8 cellular contexts compared by ENCODE assay signal in the genomic region with DNA sequence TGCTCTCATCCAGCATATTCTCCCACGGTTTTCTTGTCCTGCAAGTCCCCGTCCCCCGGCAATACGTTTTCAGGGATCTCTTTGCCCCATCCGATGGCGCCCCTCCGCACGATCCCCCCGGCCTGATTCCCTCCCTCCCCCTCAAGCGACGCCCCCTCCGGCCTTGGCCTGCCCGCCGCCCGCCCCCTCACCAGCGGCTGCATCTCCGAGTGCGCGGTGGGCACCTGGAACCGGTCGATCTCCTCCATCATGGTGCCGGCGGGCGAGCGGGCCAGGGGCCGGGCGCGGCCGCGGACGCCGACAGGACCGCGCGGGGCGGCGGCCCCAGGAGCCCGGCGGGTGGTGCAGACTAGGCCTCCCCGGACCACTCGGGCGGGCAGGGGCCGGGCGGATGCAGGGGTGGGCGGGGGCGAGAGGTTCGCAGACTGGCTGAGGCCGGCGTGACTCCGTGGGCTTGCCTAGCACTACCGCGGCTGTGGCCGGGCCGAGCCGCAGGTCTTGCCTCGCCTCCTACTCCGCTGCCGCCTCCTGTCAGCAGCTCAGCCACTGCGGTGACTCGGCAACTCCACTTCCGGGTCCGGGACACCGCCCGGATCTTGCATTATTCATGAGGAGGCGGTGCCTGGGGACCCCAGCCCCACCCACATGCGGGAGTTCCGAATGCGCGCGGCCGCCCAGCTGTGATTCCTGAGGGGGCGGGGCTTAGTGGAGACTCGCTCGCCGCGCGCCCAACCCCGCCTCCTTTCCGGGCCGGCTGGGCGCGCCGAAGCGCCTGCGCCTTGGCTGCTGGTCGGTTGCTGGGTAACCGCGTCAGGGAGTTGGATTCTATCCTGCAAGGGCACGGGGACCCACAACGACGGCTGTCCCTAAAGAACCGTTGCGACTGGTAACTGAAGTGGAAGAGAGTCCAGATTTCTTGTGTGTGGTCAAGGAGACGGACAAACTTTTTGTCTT. TPM values are rescaled to one million over a fixed set of nuclear protein-coding genes. Genes with fewer than 3 reads are reported as not detected.
DNase-seq lines count a peak whose midpoint lies in the region; ATAC-seq and TF ChIP-seq lines count a peak whose summit lies in the region.

A gene (plus strand): TSS at position 793 of the 954 bp plus-strand sequence. CDS start 201 bp downstream, outside the sequence.
A gene with protein sequence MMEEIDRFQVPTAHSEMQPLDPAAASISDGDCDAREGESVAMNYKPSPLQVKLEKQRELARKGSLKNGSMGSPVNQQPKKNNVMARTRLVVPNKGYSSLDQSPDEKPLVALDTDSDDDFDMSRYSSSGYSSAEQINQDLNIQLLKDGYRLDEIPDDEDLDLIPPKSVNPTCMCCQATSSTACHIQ (minus strand): TSS at position 558 of the 954 bp plus-strand sequence. CDS start 307 bp downstream, at position 251.

- H3K36me3 Mint-ChIP-seq in activated naive CD8-positive, alpha-beta T cell treated with anti-CD3 and anti-CD28 coated beads, Interleukin-2, amount 10 ng/mL, durations not matched to agents 7 days and 5 days, result no peaks in the 10 kb centered on the region
- H3K36me3 Mint-ChIP-seq in glutamatergic neuron (ENCODE audit: unreplicated experiment), result peaks cover 7% of the 10 kb centered on the region

- peak within 1 kb of the TSS; percentile 87 for H3K4me3 Mint-ChIP-seq in activated naive CD8-positive, alpha-beta T cell treated with anti-CD3 and anti-CD28 coated beads, Interleukin-2, amount 10 ng/mL, durations not matched to agents 7 days and 5 days
- H3K4me3 Mint-ChIP-seq in glutamatergic neuron (ENCODE audit: unreplicated experiment), result peak within 1 kb of the TSS; percentile 99

- H3K36me3 ChIP-seq in osteoblast (ENCODE audit: insufficient read depth, low read length) (no peaks in the 10 kb centered on the region), thoracic aorta (no peaks in the 10 kb centered on the region)

- peaks cover 39% of the 10 kb centered on the region for H3K4me1 Mint-ChIP-seq in activated naive CD8-positive, alpha-beta T cell treated with anti-CD3 and anti-CD28 coated beads, Interleukin-2, amount 10 ng/mL, durations not matched to agents 7 days and 5 days
- H3K4me1 Mint-ChIP-seq in glutamatergic neuron (ENCODE audit: low read depth, unreplicated experiment), result peaks cover 40% of the 10 kb centered on the region

- peak within 1 kb of the TSS; percentile 79 for H3K27ac Mint-ChIP-seq in activated naive CD8-positive, alpha-beta T cell treated with anti-CD3 and anti-CD28 coated beads, Interleukin-2, amount 10 ng/mL, durations not matched to agents 7 days and 5 days
- H3K27ac Mint-ChIP-seq in glutamatergic neuron (ENCODE audit: unreplicated experiment), result peak within 1 kb of the TSS; percentile 99

- POLR2A ChIA-PET in activated naive CD8-positive, alpha-beta T cell treated with anti-CD3 and anti-CD28 coated beads, Interleukin-2, amount 10 ng/mL, durations not matched to agents 7 days and 5 days (lab: Charles Lee), result interaction anchor here (0.6 to 1.0 kb wide), 2 partner anchors 154 to 611 kb away, joined by 3 to 4 read pairs; a partner anchor contains a TSS

- H3K4me1 ChIP-seq in osteoblast (ENCODE audit: insufficient read depth, low read length) (peaks cover 27% of the 10 kb centered on the region), thoracic aorta (ENCODE audit: control insufficient read depth in 1 of 2, low read depth in 2 of 2) (peaks cover 14 to 21% of the 10 kb centered on the region in 2 donors)

- peak within 1 kb of the TSS; percentile 95 for H3K4me2 ChIP-seq in osteoblast (ENCODE audit: insufficient read depth, low read length)

- TF ChIP-seq CTCF in GM12864 (IDR thresholded peaks at IDR 0.05; ENCODE audit: low read depth, low read length, missing control alignments), result no peak
- TF ChIP-seq CTCF in glutamatergic neuron (IDR thresholded peaks at IDR 0.05; ENCODE audit: partially characterized antibody, unreplicated experiment), result no peak
- no peak for TF ChIP-seq CTCF in osteoblast (IDR thresholded peaks at IDR 0.05; ENCODE audit: extremely low read depth, low read depth, low read length)
- no peak for TF ChIP-seq CTCF in thoracic aorta (IDR thresholded peaks at IDR 0.05)

- H3K9me3 ChIP-seq in osteoblast (ENCODE audit: low read depth, low read length) (no peaks in the 10 kb centered on the region), thoracic aorta (no peaks in the 10 kb centered on the region)

- H2AFZ ChIP-seq in osteoblast (ENCODE audit: low read length), result peak within 1 kb of the TSS; percentile 98

- ATAC-seq in HG02678 (IDR thresholded peaks at IDR 0.05; ENCODE audit: unreplicated experiment), result peak; percentile 97
- peak; percentile 95 for ATAC-seq in activated naive CD8-positive, alpha-beta T cell treated with anti-CD3 and anti-CD28 coated beads, Interleukin-2, amount 10 ng/mL, durations not matched to agents 7 days and 5 days (ENCODE audit: low read depth)
- ATAC-seq in thoracic aorta (ENCODE audit: insufficient number of reproducible peaks, low FRiP score, low read depth), result peak; percentile 94

- H3K27me3 ChIP-seq in osteoblast (ENCODE audit: insufficient read depth, low read length) (peaks cover 20% of the 10 kb centered on the region), thoracic aorta (replicated peaks; ENCODE audit: insufficient read depth) (no peaks in the 10 kb centered on the region)

- H3K4me3 ChIP-seq in GM12864 (ENCODE audit: low read depth, low read length) (peak within 1 kb of the TSS; percentile 57), osteoblast (ENCODE audit: insufficient read depth, low read length) (peak within 1 kb of the TSS; percentile 92), thoracic aorta (peak within 1 kb of the TSS; percentile 81)

- peaks cover 40% of the 10 kb centered on the region for H3K79me2 ChIP-seq in osteoblast (ENCODE audit: insufficient read depth, low read length)

- H3K27me3 Mint-ChIP-seq in activated naive CD8-positive, alpha-beta T cell treated with anti-CD3 and anti-CD28 coated beads, Interleukin-2, amount 10 ng/mL, durations not matched to agents 7 days and 5 days, result peaks cover 20% of the 10 kb centered on the region
- H3K27me3 Mint-ChIP-seq in glutamatergic neuron (ENCODE audit: unreplicated experiment), result peaks cover 25% of the 10 kb centered on the region

- peak within 1 kb of the TSS; percentile 79 for H3K27ac ChIP-seq in osteoblast (ENCODE audit: low read depth, low read length)
- H3K27ac ChIP-seq in thoracic aorta, result peak within 1 kb of the TSS; percentile 60 to 78

- DNase-seq in GM12864 (ENCODE audit: low read depth), result peak; percentile 89
- peak; percentile 97 for DNase-seq in NCI-H1105 treated with DMSO at 0.1 percent for 48 hours (lab: John Stamatoyannopoulos, UW)
- DNase-seq in SKM-1 treated with dmso at 0.1 percent for 144 hours (lab: John Stamatoyannopoulos, UW; ENCODE audit: unreplicated experiment), result peak; percentile 96
- peak; percentile 99 for DNase-seq in activated naive CD8-positive, alpha-beta T cell treated with anti-CD3 and anti-CD28 coated beads, Interleukin-2, amount 10 ng/mL, durations not matched to agents 7 days and 5 days
- DNase-seq in glutamatergic neuron, result peak; percentile 99
- peak; percentile 100 for DNase-seq in osteoblast (ENCODE audit: insufficient read length, low spot score, missing footprints)
- DNase-seq in thoracic aorta (ENCODE audit: low spot score), result peak; percentile 92

- no peaks in the 10 kb centered on the region for H3K9me3 Mint-ChIP-seq in activated naive CD8-positive, alpha-beta T cell treated with anti-CD3 and anti-CD28 coated beads, Interleukin-2, amount 10 ng/mL, durations not matched to agents 7 days and 5 days
- H3K9me3 Mint-ChIP-seq in glutamatergic neuron (ENCODE audit: unreplicated experiment), result peaks cover 24% of the 10 kb centered on the region

- peaks cover 28% of the 10 kb centered on the region for H4K20me1 ChIP-seq in osteoblast (ENCODE audit: insufficient read depth, low read length)

RNA-seq across cellular contexts. Expression of the first gene that starts in this region (rescaled TPM):
- not detected for total RNA-seq in activated naive CD8-positive, alpha-beta T cell treated with anti-CD3 and anti-CD28 coated beads, Interleukin-2, amount 10 ng/mL, durations not matched to agents 7 days and 5 days
- total RNA-seq in glutamatergic neuron (ENCODE audit: unreplicated experiment) (1.2 TPM), osteoblast (47.4 TPM in 1 of 2 replicates, not detected in the other), thoracic aorta (not detected)

RNA-seq across cellular contexts. Expression of the second gene that starts in this region (rescaled TPM):
- 10 to 100 TPM; 11.7 to 13.4 TPM for total RNA-seq in activated naive CD8-positive, alpha-beta T cell treated with anti-CD3 and anti-CD28 coated beads, Interleukin-2, amount 10 ng/mL, durations not matched to agents 7 days and 5 days
- total RNA-seq in glutamatergic neuron (ENCODE audit: unreplicated experiment) (221 TPM), osteoblast (8.5 and 9.4 TPM in 2 replicates), thoracic aorta (10 to 100 TPM; 19.2 to 20.2 TPM)

Comparison
In these comparisons a context has a peak if more than half of its experiments do, and no peak if none do; other contexts are left out.
1. Peak in every context shown above with its lines: DNase-seq, ATAC-seq, H3K4me3 ChIP-seq and H3K27ac ChIP-seq.
2. RNA of the second gene that starts in this region (total RNA-seq): 221 TPM in glutamatergic neuron (single experiment); 19.2 to 20.2 TPM in thoracic aorta, 11.7 to 13.4 TPM in activated naive CD8-positive, alpha-beta T cell treated with anti-CD3 and anti-CD28 coated beads, Interleukin-2, amount 10 ng/mL, durations not matched to agents 7 days and 5 days and 8.5 to 9.4 TPM in osteoblast; every median in the first group is over 10 times any median in the second.